9 cellular contexts compared by ENCODE assay signal in genomic region chr12:116592116-116592637, GRCh38. TPM values are rescaled to one million over a fixed set of nuclear protein-coding genes. Genes with fewer than 3 reads are reported as not detected.
DNase-seq lines count a peak whose midpoint lies in the region; ATAC-seq and TF ChIP-seq lines count a peak whose summit lies in the region.
"Had no signal": no experiment of that assay in that cellular context is flagged by ENCODE, and none has a peak within 500 bp of the region (broad histone marks: within the 10 kb centered on the region; RNA-seq: fewer than 3 reads in every experiment).

No MANE protein-coding gene starts in this region.

- DNase-seq in activated B cell treated with CpG ODN at 0.5 μM for 24 hours: no peak
- peak; percentile 55 for DNase-seq in left ventricle myocardium superior
- DNase-seq in posterior vena cava (ENCODE audit: low spot score): peak; percentile 84
- DNase-seq in foreskin melanocyte: no peak
- no peak for DNase-seq in SK-N-DZ (ENCODE audit: low spot score)
- DNase-seq in activated CD4-positive, alpha-beta T cell treated with anti-CD3 and anti-CD28 coated beads for 4 hours: no peak
- DNase-seq: NCI-H2171 had no signal

- H3K27me3 Mint-ChIP-seq in activated B cell treated with CpG ODN at 0.5 μM for 24 hours: no peaks in the 10 kb centered on the region

- peak overlapping the region; percentile 57 for H3K27ac ChIP-seq in C4-2B

- H3K4me3 Mint-ChIP-seq in activated B cell treated with CpG ODN at 0.5 μM for 24 hours: no peak overlapping the region

- H3K36me3 Mint-ChIP-seq in activated B cell treated with CpG ODN at 0.5 μM for 24 hours (ENCODE audit: low read depth): no peaks in the 10 kb centered on the region

- TF ChIP-seq CTCF in C4-2B (conservative IDR thresholded peaks at IDR 0.05): no peak
- no peak for TF ChIP-seq CTCF in activated B cell treated with CpG ODN at 0.5 μM for 24 hours (IDR thresholded peaks at IDR 0.05)

- H3K9me3 Mint-ChIP-seq in activated B cell treated with CpG ODN at 0.5 μM for 24 hours: no peaks in the 10 kb centered on the region

- peak overlapping the region; percentile 64 for H3K27ac Mint-ChIP-seq in activated B cell treated with CpG ODN at 0.5 μM for 24 hours

- ATAC-seq in activated B cell treated with CpG ODN at 0.5 μM for 24 hours (ENCODE audit: low read depth) (no peak), left ventricle myocardium superior (peak; percentile 66), GM19397 (IDR thresholded peaks at IDR 0.05; ENCODE audit: unreplicated experiment) (no peak)

- POLR2A ChIA-PET in activated B cell treated with CpG ODN at 0.5 μM for 24 hours (lab: Charles Lee): interaction anchor here (1.4 kb wide), 1 partner anchor 33 kb away, joined by 6 read pairs; the partner anchor contains the start of gene MAP1LC3B2

- CTCF ChIA-PET in activated B cell treated with CpG ODN at 0.5 μM for 24 hours (lab: Charles Lee): interaction anchor here (1.3 kb wide), 1 partner anchor 16 kb away, joined by 3 read pairs; no protein-coding TSS in a partner anchor

- peaks cover 44% of the 10 kb centered on the region for H3K4me1 Mint-ChIP-seq in activated B cell treated with CpG ODN at 0.5 μM for 24 hours

- intact Hi-C loops in activated B cell treated with CpG ODN at 0.5 μM for 24 hours (cut with micrococcal nuclease): loop anchor here (5.0 kb wide), 2 partner anchors 85 to 135 kb away; no protein-coding TSS in a partner anchor
- intact Hi-C loops in left ventricle myocardium superior (cut with micrococcal nuclease): no loop called here
- intact Hi-C loops in posterior vena cava (cut with DNase I): loop anchor here in 1 of 2 donors (10.0 kb wide), 2 partner anchors 67 to 137 kb away; no protein-coding TSS in a partner anchor

RNA-seq across cellular contexts. Expression of gene MAP1LC3B2, which starts 33.0 kb away (rescaled TPM):
- total RNA-seq in activated B cell treated with CpG ODN at 0.5 μM for 24 hours (1.0 and 1.9 TPM in 2 replicates), left ventricle myocardium superior (3.2 TPM), posterior vena cava (1 to 10 TPM in 1 of 2 donors, not detected in 1; 1.8 TPM)
- polyA plus RNA-seq in SK-N-DZ (2014; cell fraction: cytosol; rRNA removed): not detected in 2 replicates
- polyA plus RNA-seq in SK-N-DZ (2014; cell fraction: nucleus; rRNA removed): not detected in 2 replicates

Comparison
In these comparisons a context has a peak if more than half of its experiments do, and no peak if none do; other contexts are left out.
1. DNase-seq: peak in left ventricle myocardium superior (single experiment) and posterior vena cava (single experiment); none in activated B cell treated with CpG ODN at 0.5 μM for 24 hours (single experiment), foreskin melanocyte (single experiment), SK-N-DZ (single experiment) and activated CD4-positive, alpha-beta T cell treated with anti-CD3 and anti-CD28 coated beads for 4 hours (0 of 2).